ENCODE assay signal across 8 cellular contexts in genomic region chr12:56644654-56645053, GRCh38. TPM values are rescaled to one million over a fixed set of nuclear protein-coding genes. Genes with fewer than 3 reads are reported as not detected.
DNase-seq lines count a peak whose midpoint lies in the region; ATAC-seq and TF ChIP-seq lines count a peak whose summit lies in the region.

No MANE protein-coding gene starts in this region.

- no peaks in the 10 kb centered on the region for H3K27me3 Mint-ChIP-seq in activated naive CD4-positive, alpha-beta T cell treated with anti-CD3 and anti-CD28 coated beads, Interleukin-2, amount 10 ng/mL, durations not matched to agents 7 days and 5 days

- WGBS in lower leg skin, 2 donors: 34 to 43% methylated on average over 4 of the region's 4 CpGs
- WGBS in upper lobe of left lung, 2 donors: 40 to 49% methylated on average over 4 of the region's 4 CpGs

- TF ChIP-seq EP300 in upper lobe of left lung (IDR thresholded peaks at IDR 0.05): no peak

- H3K4me3 Mint-ChIP-seq in activated naive CD4-positive, alpha-beta T cell treated with anti-CD3 and anti-CD28 coated beads, Interleukin-2, amount 10 ng/mL, durations not matched to agents 7 days and 5 days: peak overlapping the region; percentile 92

- H3K4me1 Mint-ChIP-seq in activated naive CD4-positive, alpha-beta T cell treated with anti-CD3 and anti-CD28 coated beads, Interleukin-2, amount 10 ng/mL, durations not matched to agents 7 days and 5 days: peaks cover 41% of the 10 kb centered on the region

- peak overlapping the region; percentile 96 for H3K27ac Mint-ChIP-seq in activated naive CD4-positive, alpha-beta T cell treated with anti-CD3 and anti-CD28 coated beads, Interleukin-2, amount 10 ng/mL, durations not matched to agents 7 days and 5 days

- no peaks in the 10 kb centered on the region for H3K27me3 ChIP-seq in upper lobe of left lung

- in situ Hi-C loops in astrocyte of the spinal cord (cut with HindIII; ENCODE audit: low sequenced_read_pairs): no loop called here

- peak overlapping the region in 2 of 4 donors; percentile 94 to 96 for H3K27ac ChIP-seq in upper lobe of left lung

- no peak for DNase-seq in activated naive CD4-positive, alpha-beta T cell treated with anti-CD3 and anti-CD28 coated beads, Interleukin-2, amount 10 ng/mL, durations not matched to agents 7 days and 5 days
- DNase-seq in activated naive CD4-positive, alpha-beta T cell treated with anti-CD3 and anti-CD28 coated beads, Interleukin-2, amount 50 U/mL, for 16 hours: no peak
- DNase-seq in astrocyte of the spinal cord (ENCODE audit: low read depth, low spot score) (peak; percentile 9), lower leg skin (ENCODE audit: low spot score in 2 of 2) (no peak), upper lobe of left lung (no peak), 8988T (no peak)

- no peak for TF ChIP-seq CTCF in astrocyte of the spinal cord (IDR thresholded peaks at IDR 0.05; ENCODE audit: low read depth, low read length)
- no peak for TF ChIP-seq CTCF in lower leg skin (IDR thresholded peaks at IDR 0.05)
- no peak for TF ChIP-seq CTCF in upper lobe of left lung (IDR thresholded peaks at IDR 0.05)

- H3K9me3 Mint-ChIP-seq in activated naive CD4-positive, alpha-beta T cell treated with anti-CD3 and anti-CD28 coated beads, Interleukin-2, amount 10 ng/mL, durations not matched to agents 7 days and 5 days: no peaks in the 10 kb centered on the region

- peaks cover 47% of the 10 kb centered on the region for H3K36me3 Mint-ChIP-seq in activated naive CD4-positive, alpha-beta T cell treated with anti-CD3 and anti-CD28 coated beads, Interleukin-2, amount 10 ng/mL, durations not matched to agents 7 days and 5 days

- H3K36me3 ChIP-seq in upper lobe of left lung: peaks cover 38 to 50% (median 43%) of the 10 kb centered on the region in 4 donors

- H3K9me3 ChIP-seq in upper lobe of left lung: no peaks in the 10 kb centered on the region

- TF ChIP-seq POLR2A in lower leg skin (IDR thresholded peaks at IDR 0.05) (no peak), upper lobe of left lung (IDR thresholded peaks at IDR 0.05) (no peak)

- peaks cover 16 to 25% (median 20%) of the 10 kb centered on the region in 4 donors for H3K4me1 ChIP-seq in upper lobe of left lung

- intact Hi-C loops in lower leg skin (cut with DNase I; ENCODE audit: low total_unique reads): loop anchor here (10.0 kb wide), 1 partner anchor 80 kb away; the partner anchor contains the start of gene NACA

- ATAC-seq in upper lobe of left lung (ENCODE audit: low FRiP score in 2 of 2): no peak
- no peak for ATAC-seq in GM21825 (IDR thresholded peaks at IDR 0.05; ENCODE audit: unreplicated experiment)
- ATAC-seq in GM21619 (IDR thresholded peaks at IDR 0.05; ENCODE audit: unreplicated experiment): no peak

- CTCF ChIA-PET in activated naive CD4-positive, alpha-beta T cell treated with anti-CD3 and anti-CD28 coated beads, Interleukin-2, amount 10 ng/mL, durations not matched to agents 7 days and 5 days (lab: Charles Lee): interaction anchor here (1.4 to 2.8 kb wide), 3 partner anchors 8 to 78 kb away, joined by 3 to 18 read pairs (median 14); no protein-coding TSS in a partner anchor

- peak overlapping the region; percentile 97 for H3K4me3 ChIP-seq in astrocyte of the spinal cord (ENCODE audit: low read depth, low read length)
- H3K4me3 ChIP-seq in lower leg skin (ENCODE audit: low read depth, poor library complexity, severe bottlenecking): peak overlapping the region; percentile 92
- H3K4me3 ChIP-seq in upper lobe of left lung: peak overlapping the region; percentile 79 to 97 (median 92)

RNA-seq across cellular contexts. Expression of gene ATP5F1B, which starts 1.1 kb away (rescaled TPM):
- total RNA-seq in lower leg skin: 100 to 1,000 TPM; 360 to 457 (median 395) TPM
- 100 to 1,000 TPM; 245 to 404 (median 317) TPM for total RNA-seq in upper lobe of left lung

RNA-seq across cellular contexts. Expression of gene BAZ2A, which starts 14.5 kb away (rescaled TPM):
- total RNA-seq in lower leg skin (100 to 1,000 TPM in 2 of 4 donors, 10 to 100 TPM in 2; 64.8 to 141 (median 107) TPM), upper lobe of left lung (100 to 1,000 TPM in 2 of 6 donors, 10 to 100 TPM in 4; 74.5 to 245 (median 95.5) TPM)

RNA-seq across cellular contexts. Expression of gene PTGES3, which starts 43.4 kb away (rescaled TPM):
- total RNA-seq in lower leg skin (10 to 100 TPM; 57.0 to 73.7 (median 62.3) TPM), upper lobe of left lung (100 to 1,000 TPM in 3 of 6 donors, 10 to 100 TPM in 3; 41.9 to 156 (median 105) TPM)
